Comparison of ENCODE assay signal across 8 cellular contexts in the genomic region with DNA sequence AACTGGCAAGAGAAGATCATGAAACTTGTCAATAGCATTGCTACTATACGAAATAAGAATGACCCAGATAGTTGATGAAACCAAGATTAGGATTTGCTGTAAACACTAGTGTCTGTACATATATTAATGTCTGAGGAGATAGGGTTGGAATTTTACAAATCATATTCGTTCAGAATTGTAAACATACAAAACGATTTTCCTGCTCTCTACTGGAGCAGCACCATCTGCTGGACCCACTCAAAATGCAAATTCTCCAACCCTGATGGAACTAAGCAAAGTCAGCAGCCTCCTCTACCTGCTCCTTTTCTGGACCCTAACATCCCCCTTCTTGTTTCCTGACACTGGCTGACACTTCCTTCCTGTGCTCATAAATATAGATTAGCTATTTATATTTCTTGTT. TPM values are rescaled to one million over a fixed set of nuclear protein-coding genes. Genes with fewer than 3 reads are reported as not detected.
A peak's percentile ranks its signal among the peaks of the same experiment; 100 is the strongest.
DNase-seq lines count a peak whose midpoint lies in the region; ATAC-seq and TF ChIP-seq lines count a peak whose summit lies in the region.

No MANE protein-coding gene starts in this region.

- no peaks in the 10 kb centered on the region for H3K9me3 ChIP-seq in BLaER1
- no peaks in the 10 kb centered on the region for H3K9me3 ChIP-seq in mucosa of descending colon

- peak; percentile 11 for DNase-seq in NCI-H69 (lab: John Stamatoyannopoulos, UW)
- DNase-seq in dorsolateral prefrontal cortex: peak in 3 of 10 donors; percentile 8 to 50 (median 45)
- peak in 1 of 3 donors; percentile 29 for DNase-seq in mucosa of descending colon
- DNase-seq in NCI-H128 (lab: John Stamatoyannopoulos, UW; ENCODE audit: unreplicated experiment): no peak
- no peak for DNase-seq in NCI-H146 (lab: John Stamatoyannopoulos, UW)

- H4K20me1 ChIP-seq in BLaER1: no peaks in the 10 kb centered on the region

- H3K27me3 ChIP-seq in BLaER1 (no peaks in the 10 kb centered on the region), dorsolateral prefrontal cortex (no peaks in the 10 kb centered on the region)

- H3K4me1 ChIP-seq in BLaER1 (peaks cover 39% of the 10 kb centered on the region), mucosa of descending colon (ENCODE audit: low read depth) (no peaks in the 10 kb centered on the region)

- intact Hi-C loops in dorsolateral prefrontal cortex (cut with DNase I): no loop called here
- intact Hi-C loops in mucosa of descending colon (cut with DNase I, micrococcal nuclease): no loop called here

- peak; percentile 56 to 85 (median 69) for TF ChIP-seq CTCF in dorsolateral prefrontal cortex (IDR thresholded peaks at IDR 0.05 in 54 of 56, conservative IDR thresholded peaks at IDR 0.05 in 2 of 56; ENCODE audit: low read depth in 1 of 56, partially characterized antibody in 56 of 56)
- TF ChIP-seq CTCF in mucosa of descending colon (IDR thresholded peaks at IDR 0.05): peak; percentile 18

- H3K4me3 ChIP-seq in BLaER1 (peak overlapping the region; percentile 16; the same call in 1 of the 2 replicates), dorsolateral prefrontal cortex (peak overlapping the region in 23 of 59 donors; percentile 3 to 39 (median 21)), mucosa of descending colon (no peak overlapping the region)

- H3K9ac ChIP-seq in BLaER1: no peak overlapping the region

- H3K36me3 ChIP-seq in BLaER1 (no peaks in the 10 kb centered on the region), mucosa of descending colon (ENCODE audit: low read depth) (no peaks in the 10 kb centered on the region)

- H3K27ac ChIP-seq in BLaER1 (peak overlapping the region; percentile 53; the same call in 1 of the 2 replicates), dorsolateral prefrontal cortex (no peak overlapping the region)

- H3K4me2 ChIP-seq in BLaER1: peak overlapping the region; percentile 72

- ATAC-seq in GM18873 (IDR thresholded peaks at IDR 0.05; ENCODE audit: low FRiP score, unreplicated experiment) (peak; percentile 35), mucosa of descending colon (peak; percentile 50), HG02870 (IDR thresholded peaks at IDR 0.05; ENCODE audit: unreplicated experiment) (no peak)

RNA-seq across cellular contexts. Expression of gene SGMS1, which starts 29.4 kb away (rescaled TPM):
- total RNA-seq in dorsolateral prefrontal cortex (100 to 1,000 TPM in 1 of 120 experiments, 10 to 100 TPM in 119; 37.8 to 101 (median 59.4) TPM), mucosa of descending colon (10 to 100 TPM; 14.4 to 28.4 (median 20.0) TPM)
